Comparison of ENCODE assay signal across 9 cellular contexts in genomic region chr2:129233751-129234406, GRCh38.
A peak's percentile ranks its signal among the peaks of the same experiment; 100 is the strongest.
DNase-seq lines count a peak whose midpoint lies in the region; ATAC-seq and TF ChIP-seq lines count a peak whose summit lies in the region.
"Had no signal": no experiment of that assay in that cellular context is flagged by ENCODE, and none has a peak within 500 bp of the region (broad histone marks: within the 10 kb centered on the region; RNA-seq: fewer than 3 reads in every experiment).

No MANE protein-coding gene starts in this region.

- H3K9me3 ChIP-seq in A673 (ENCODE audit: low read depth, low read length, poor library complexity, severe bottlenecking) (no peaks in the 10 kb centered on the region), GM23248 (ENCODE audit: low read depth) (no peaks in the 10 kb centered on the region)

- no peaks in the 10 kb centered on the region for H3F3A ChIP-seq in GM23248 (ENCODE audit: insufficient read depth)

- no peaks in the 10 kb centered on the region for H4K20me1 ChIP-seq in GM23248 (ENCODE audit: insufficient read depth)

- no peak for TF ChIP-seq CTCF in A673 (conservative IDR thresholded peaks at IDR 0.05; ENCODE audit: low read depth, low read length)
- TF ChIP-seq CTCF in astrocyte of the spinal cord (IDR thresholded peaks at IDR 0.05; ENCODE audit: low read depth, low read length) = no peak

- POLR2A ChIA-PET in A673 (lab: Charles Lee; ENCODE audit: low non-redundant PET) = no interaction called here

- H3K36me3 ChIP-seq in A673 (ENCODE audit: insufficient read depth, low read length, poor library complexity, severe bottlenecking) (no peaks in the 10 kb centered on the region), GM23248 (ENCODE audit: low read depth) (no peaks in the 10 kb centered on the region)

- H3K79me2 ChIP-seq in GM23248 (ENCODE audit: insufficient read depth) = no peaks in the 10 kb centered on the region

- no peak overlapping the region for H3K9ac ChIP-seq in GM23248

- peak; percentile 8 for DNase-seq in A673 (ENCODE audit: low spot score)
- DNase-seq in GM23248 = peak; percentile 8
- peak; percentile 5 for DNase-seq in astrocyte of the spinal cord (ENCODE audit: low read depth, low spot score)
- peak; percentile 75 for DNase-seq in left kidney (ENCODE audit: low read depth, low spot score)
- DNase-seq in stimulated activated naive CD4-positive, alpha-beta T cell (lab: John Stamatoyannopoulos, UW) = no peak
- DNase-seq in A172 (ENCODE audit: low spot score) = no peak
- DNase-seq: IMR-90 had no signal

- H3K4me2 ChIP-seq in GM23248 (ENCODE audit: unreplicated experiment) = no peak overlapping the region

- BruUV-seq in A673 (replicated peaks; lab: Mats Ljungman, UMichigan) = no TSS peak

- H3K4me3 ChIP-seq in A673 (ENCODE audit: low read depth, low read length, poor library complexity, severe bottlenecking) (no peak overlapping the region), GM23248 (no peak overlapping the region), astrocyte of the spinal cord (ENCODE audit: low read depth, low read length) (no peak overlapping the region)

- WGBS in GM23248 (ENCODE audit: low coverage in 1 of 2, low lambda C conversion rate in 2 of 2, missing lambda C conversion rate in 2 of 2), 2 experiments = 29 to 37% methylated on average over 6 of the region's 6 CpGs

- H3K4me1 ChIP-seq in A673 (ENCODE audit: insufficient read depth, low read length, poor library complexity, severe bottlenecking) = no peaks in the 10 kb centered on the region
- no peaks in the 10 kb centered on the region for H3K4me1 ChIP-seq in GM23248 (ENCODE audit: insufficient read depth)

- intact Hi-C loops in A673 (cut with micrococcal nuclease; ENCODE audit: unreplicated experiment) = no loop called here

- ATAC-seq in GM19463 (IDR thresholded peaks at IDR 0.05; ENCODE audit: unreplicated experiment) = no peak
- no peak for ATAC-seq in activated CD4-positive, CD25-positive, alpha-beta regulatory T cell treated with anti-CD3 and anti-CD28 coated beads, Interleukin-2, amount 50 U/mL, for 24 hours

- no peak overlapping the region for H2AFZ ChIP-seq in GM23248

- H3K27me3 ChIP-seq in A673 (replicated peaks; ENCODE audit: insufficient read depth, low read depth, low read length, poor library complexity) = no peaks in the 10 kb centered on the region
- H3K27me3 ChIP-seq in GM23248 (replicated peaks; ENCODE audit: insufficient read depth) = no peaks in the 10 kb centered on the region

- H3K9me2 ChIP-seq in GM23248 (ENCODE audit: insufficient read depth) = no peaks in the 10 kb centered on the region

- CTCF ChIA-PET in A673 (lab: Charles Lee) = no interaction called here

- in situ Hi-C loops in GM23248 (cut with MboI) (no loop called here), astrocyte of the spinal cord (cut with HindIII; ENCODE audit: low sequenced_read_pairs) (no loop called here)

- H3K27ac ChIP-seq in A673 (ENCODE audit: low read depth, low read length, poor library complexity, severe bottlenecking) (no peak overlapping the region), GM23248 (no peak overlapping the region)

Comparison
In these comparisons a context has a peak if more than half of its experiments do, and no peak if none do; other contexts are left out.
1. DNase-seq: peak in A673 (single experiment), GM23248 (single experiment), astrocyte of the spinal cord (single experiment) and left kidney (single experiment); none in stimulated activated naive CD4-positive, alpha-beta T cell (0 of 6) and A172 (single experiment).